In genomic region chr2:19933351-19933981, GRCh38 we compare ENCODE assay signal across 1 cellular context.
TF ChIP-seq lines count a peak whose summit lies in the region.

No MANE protein-coding gene starts in this region.

TF ChIP-seq in HepG2, 621 proteins besides CTCF, POLR2A, EP300 and RAD21 (continued from another document and continues in another):
- TF ChIP-seq NFAT5 (CRISPR knock-in tag; IDR thresholded peaks at IDR 0.05), result no peak
- no peak for TF ChIP-seq ZNF136 (CRISPR knock-in tag; IDR thresholded peaks at IDR 0.05; ENCODE audit: low read depth)
- no peak for TF ChIP-seq LBX2 (CRISPR knock-in tag; IDR thresholded peaks at IDR 0.05; ENCODE audit: borderline replicate concordance)
- no peak for TF ChIP-seq MLLT10 (CRISPR knock-in tag; IDR thresholded peaks at IDR 0.05)
- no peak for TF ChIP-seq ZNF800 (CRISPR knock-in tag; IDR thresholded peaks at IDR 0.05)
- no peak for TF ChIP-seq ZNF121 (CRISPR knock-in tag; IDR thresholded peaks at IDR 0.05)
- TF ChIP-seq FLYWCH1 (CRISPR knock-in tag; IDR thresholded peaks at IDR 0.05), result no peak
- no peak for TF ChIP-seq SP140L (CRISPR knock-in tag; IDR thresholded peaks at IDR 0.05; ENCODE audit: borderline replicate concordance)
- no peak for TF ChIP-seq ZNF18 (CRISPR knock-in tag; IDR thresholded peaks at IDR 0.05; ENCODE audit: insufficient replicate concordance)
- no peak for TF ChIP-seq DZIP1 (CRISPR knock-in tag; IDR thresholded peaks at IDR 0.05)
- TF ChIP-seq SOX5 (CRISPR knock-in tag; IDR thresholded peaks at IDR 0.05; ENCODE audit: borderline replicate concordance), result peak; percentile 38; the same call in 1 of the 2 replicates
- TF ChIP-seq SIX1 (CRISPR knock-in tag; IDR thresholded peaks at IDR 0.05; ENCODE audit: borderline replicate concordance), result peak; percentile 93; the same call in 1 of the 2 replicates
- TF ChIP-seq ZFP90 (CRISPR knock-in tag; IDR thresholded peaks at IDR 0.05; ENCODE audit: borderline replicate concordance), result no peak
- TF ChIP-seq ZNF280B (CRISPR knock-in tag; IDR thresholded peaks at IDR 0.05; ENCODE audit: borderline replicate concordance), result no peak
- no peak for TF ChIP-seq ZNF281 (CRISPR knock-in tag; IDR thresholded peaks at IDR 0.05; ENCODE audit: borderline replicate concordance)
- no peak for TF ChIP-seq ZNF784 (CRISPR knock-in tag; IDR thresholded peaks at IDR 0.05; ENCODE audit: borderline replicate concordance)
- no peak for TF ChIP-seq ZFP36L1 (CRISPR knock-in tag; IDR thresholded peaks at IDR 0.05)
- no peak for TF ChIP-seq CREM (IDR thresholded peaks at IDR 0.05)
- TF ChIP-seq CREM (CRISPR knock-in tag; IDR thresholded peaks at IDR 0.05), result no peak
- TF ChIP-seq AGO1 (IDR thresholded peaks at IDR 0.05; ENCODE audit: low read depth, low read length, poor library complexity, severe bottlenecking), result no peak
- TF ChIP-seq SETDB1 (CRISPR knock-in tag; IDR thresholded peaks at IDR 0.05; ENCODE audit: borderline replicate concordance), result no peak
- no peak for TF ChIP-seq ATF2 (CRISPR knock-in tag; IDR thresholded peaks at IDR 0.05)
- TF ChIP-seq ZNF782 (CRISPR knock-in tag; IDR thresholded peaks at IDR 0.05; ENCODE audit: borderline replicate concordance), result no peak
- no peak for TF ChIP-seq U2AF2 (IDR thresholded peaks at IDR 0.05; ENCODE audit: low read depth, low read length)
- no peak for TF ChIP-seq MIER2 (CRISPR knock-in tag; IDR thresholded peaks at IDR 0.05)
- TF ChIP-seq GLI4 (CRISPR knock-in tag; IDR thresholded peaks at IDR 0.05; ENCODE audit: borderline replicate concordance), result no peak
- TF ChIP-seq MEIS2 (CRISPR knock-in tag; IDR thresholded peaks at IDR 0.05), result no peak
- no peak for TF ChIP-seq ZNF282 (IDR thresholded peaks at IDR 0.05; ENCODE audit: partially characterized antibody)
- TF ChIP-seq NFYC (CRISPR knock-in tag; IDR thresholded peaks at IDR 0.05), result no peak
- no peak for TF ChIP-seq ZNF552 (CRISPR knock-in tag; IDR thresholded peaks at IDR 0.05; ENCODE audit: borderline replicate concordance)
- no peak for TF ChIP-seq KAT8 (CRISPR knock-in tag; IDR thresholded peaks at IDR 0.05)
- TF ChIP-seq ARID5B (CRISPR knock-in tag; IDR thresholded peaks at IDR 0.05), result peak; percentile 73
- TF ChIP-seq NPAS2 (CRISPR knock-in tag; IDR thresholded peaks at IDR 0.05; ENCODE audit: borderline replicate concordance), result no peak
- no peak for TF ChIP-seq ZNF562 (CRISPR knock-in tag; IDR thresholded peaks at IDR 0.05; ENCODE audit: borderline replicate concordance)
- no peak for TF ChIP-seq HDAC1 (CRISPR knock-in tag; IDR thresholded peaks at IDR 0.05)
- no peak for TF ChIP-seq DNMT1 (CRISPR knock-in tag; IDR thresholded peaks at IDR 0.05)
- TF ChIP-seq ZNF501 (CRISPR knock-in tag; IDR thresholded peaks at IDR 0.05), result no peak
